Comparison of ENCODE assay signal across 7 cellular contexts in genomic region chr10:20191392-20191791, GRCh38.
DNase-seq lines count a peak whose midpoint lies in the region; ATAC-seq and TF ChIP-seq lines count a peak whose summit lies in the region.
"Not testable (repeated sequence)": the region's sequence is repeated elsewhere in the genome, so short reads cannot be mapped to it uniquely, and the experiment has no call there.

No MANE protein-coding gene starts in this region.

- DNase-seq in NCI-H69 (lab: John Stamatoyannopoulos, UW) (peak; percentile 70), iPS DF 6.9 (ENCODE audit: low read depth, low spot score) (peak; percentile 13), iPS-NIHi11 (ENCODE audit: low spot score) (peak; percentile 12), neural progenitor cell (ENCODE audit: low spot score) (peak; percentile 71)
- not testable (repeated sequence) for DNase-seq in WTC11 (ENCODE audit: low spot score); foreskin keratinocyte

- not testable (repeated sequence) for H3K9me3 Mint-ChIP-seq in WTC11, neural progenitor cell

- not testable (repeated sequence) for H3K36me3 Mint-ChIP-seq in WTC11
- H3K36me3 Mint-ChIP-seq in neural progenitor cell: peaks cover 11% of the 10 kb centered on the region

- peaks cover 24% of the 10 kb centered on the region for H3K4me1 ChIP-seq in HUES48 (ENCODE audit: control insufficient read depth, insufficient read depth, low read length)
- H3K4me1 ChIP-seq in foreskin keratinocyte; iPS DF 6.9 (ENCODE audit: control insufficient read depth, insufficient read depth, low read length): not testable (repeated sequence)
- peaks cover 20% of the 10 kb centered on the region for H3K4me1 ChIP-seq in neural progenitor cell

- ATAC-seq in WTC11: peak; percentile 91
- peak; percentile 61 for ATAC-seq in foreskin keratinocyte

- H3K27me3 ChIP-seq in HUES48 (ENCODE audit: control insufficient read depth, insufficient read depth, low read length); foreskin keratinocyte; iPS DF 6.9 (ENCODE audit: control insufficient read depth, insufficient read depth, low read length); neural progenitor cell: not testable (repeated sequence)

- H3F3A ChIP-seq in neural progenitor cell (ENCODE audit: low read depth): not testable (repeated sequence)

- H2AFZ ChIP-seq in neural progenitor cell (replicated peaks): not testable (repeated sequence)

- not testable (repeated sequence) for H3K4me3 Mint-ChIP-seq in WTC11, neural progenitor cell

- not testable (repeated sequence) for H3K27ac Mint-ChIP-seq in WTC11, neural progenitor cell

- no CpG with 5 or more reads among the region's 3 CpGs for WGBS in iPS DF 6.9 (ENCODE audit: insufficient coverage, insufficient read length)

- H3K27ac ChIP-seq in HUES48 (ENCODE audit: low read depth, low read length): peak overlapping the region; percentile 81
- not testable (repeated sequence) for H3K27ac ChIP-seq in foreskin keratinocyte; iPS DF 6.9 (ENCODE audit: low read length); neural progenitor cell

- H3K9me3 ChIP-seq in HUES48 (ENCODE audit: control insufficient read depth, insufficient read depth, low read length); iPS DF 6.9 (ENCODE audit: control insufficient read depth, insufficient read depth, low read length); neural progenitor cell (ENCODE audit: low read depth): not testable (repeated sequence)

- not testable (repeated sequence) for H4K20me1 ChIP-seq in neural progenitor cell (ENCODE audit: low read depth)

- H3K4me1 Mint-ChIP-seq in WTC11: peaks cover 37% of the 10 kb centered on the region
- H3K4me1 Mint-ChIP-seq in neural progenitor cell: peaks cover 12% of the 10 kb centered on the region

- not testable (repeated sequence) for H3K27me3 Mint-ChIP-seq in WTC11 (ENCODE audit: low read depth); neural progenitor cell (ENCODE audit: insufficient read depth, low read depth)

- not testable (repeated sequence) for TF ChIP-seq CTCF in WTC11 (IDR thresholded peaks at IDR 0.05); foreskin keratinocyte (conservative IDR thresholded peaks at IDR 0.05); neural progenitor cell (IDR thresholded peaks at IDR 0.05)

- POLR2A ChIA-PET in WTC11 (lab: Charles Lee): not testable (repeated sequence)

- not testable (repeated sequence) for H3K79me2 ChIP-seq in neural progenitor cell (ENCODE audit: low read depth)

- H3K9ac ChIP-seq in HUES48 (ENCODE audit: low read depth, low read length); neural progenitor cell: not testable (repeated sequence)

- not testable (repeated sequence) for H3K4me3 ChIP-seq in HUES48 (ENCODE audit: low read depth, low read length); iPS DF 6.9 (ENCODE audit: low read length); neural progenitor cell

- peak overlapping the region; percentile 45 for H3K4me2 ChIP-seq in neural progenitor cell

- H3K36me3 ChIP-seq in HUES48 (ENCODE audit: control insufficient read depth, insufficient read depth, low read length); iPS DF 6.9 (ENCODE audit: control insufficient read depth, insufficient read depth, low read length); neural progenitor cell: not testable (repeated sequence)

- CTCF ChIA-PET in WTC11 (lab: Charles Lee): not testable (repeated sequence)
